14 cellular contexts compared by ENCODE assay signal in the genomic region with DNA sequence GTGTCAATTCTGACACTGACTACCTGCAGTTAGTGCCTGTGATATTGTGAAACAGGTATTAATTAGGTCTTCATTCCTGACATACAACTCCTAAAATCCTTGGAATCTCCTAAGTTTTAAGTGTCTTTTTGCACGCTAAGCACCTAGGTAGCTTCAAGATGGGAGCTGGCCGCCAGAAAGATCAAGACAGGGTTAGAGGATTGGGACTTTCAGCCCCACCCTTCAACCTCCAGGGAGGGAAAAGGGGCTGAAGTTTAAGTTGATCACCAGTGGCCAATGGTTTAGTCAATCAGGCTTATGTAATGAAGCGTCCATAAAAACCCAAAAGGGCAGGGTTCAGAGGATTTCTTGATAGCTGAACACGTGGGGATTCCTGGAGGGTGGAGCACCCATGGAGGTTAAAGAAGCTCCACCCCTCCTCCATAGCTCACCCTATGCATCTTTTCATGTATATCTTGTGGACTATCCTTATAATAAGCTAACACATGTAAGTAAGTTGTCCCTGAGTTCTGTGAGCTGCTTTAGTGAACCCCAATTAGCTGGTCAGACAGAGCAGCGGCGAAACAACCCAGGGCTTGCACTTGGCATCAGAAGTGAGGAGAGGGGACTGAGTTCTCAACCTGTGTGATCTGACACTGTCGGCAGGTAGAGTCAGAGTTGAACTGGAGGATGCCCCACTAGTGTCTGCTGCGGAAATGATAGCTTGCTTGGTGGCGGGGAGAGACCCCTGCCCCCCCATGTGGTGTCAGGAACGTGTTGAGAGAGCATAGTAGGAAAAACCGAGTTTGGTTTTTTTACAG. TPM values are rescaled to one million over a fixed set of nuclear protein-coding genes. Genes with fewer than 3 reads are reported as not detected.
A peak's percentile ranks its signal among the peaks of the same experiment; 100 is the strongest.
DNase-seq lines count a peak whose midpoint lies in the region; ATAC-seq and TF ChIP-seq lines count a peak whose summit lies in the region.
"Had no signal": no experiment of that assay in that cellular context is flagged by ENCODE, and none has a peak within 500 bp of the region (broad histone marks: within the 10 kb centered on the region; RNA-seq: fewer than 3 reads in every experiment).

No MANE protein-coding gene starts in this region.

- no peak for TF ChIP-seq POLR2A in Peyer's patch (IDR thresholded peaks at IDR 0.05)
- TF ChIP-seq POLR2A in sigmoid colon (IDR thresholded peaks at IDR 0.05) = no peak

- H3K27me3 ChIP-seq in CD8-positive, alpha-beta memory T cell (ENCODE audit: insufficient read depth, low read length, poor library complexity, severe bottlenecking) = no peaks in the 10 kb centered on the region
- H3K27me3 ChIP-seq in Peyer's patch (no peaks in the 10 kb centered on the region), iPS-20b (ENCODE audit: insufficient read depth, low read length) (no peaks in the 10 kb centered on the region), sigmoid colon (no peaks in the 10 kb centered on the region)
- H3K27me3 ChIP-seq: gastrocnemius medialis had no signal

- no peak for DNase-seq in CD8-positive, alpha-beta memory T cell
- DNase-seq in Peyer's patch (peak; percentile 12 to 74 (median 59)), sigmoid colon (peak; percentile 18), CD1c-positive myeloid dendritic cell (ENCODE audit: extremely low spot score) (no peak)
- no peak for DNase-seq in activated CD4-positive, alpha-beta T cell treated with anti-CD3 and anti-CD28 coated beads, Interleukin-2, amount 50 U/mL, for 1 hour
- DNase-seq: activated CD8-positive, alpha-beta memory T cell treated with anti-CD3 and anti-CD28 coated beads for 24 hours; DMS79 treated with DMSO at 0.1 percent for 48 hours; gastrocnemius medialis; KG1; NCI-H1048; T-cell had no signal

- H3K9me3 Mint-ChIP-seq in CD8-positive, alpha-beta memory T cell = no peaks in the 10 kb centered on the region
- H3K9me3 Mint-ChIP-seq: T-cell had no signal

- peak overlapping the region; percentile 48; the same call in 1 of the 2 replicates for H3K9ac ChIP-seq in iPS-20b (ENCODE audit: low read depth, low read length)

- no peaks in the 10 kb centered on the region for H3K36me3 ChIP-seq in CD8-positive, alpha-beta memory T cell (ENCODE audit: insufficient read depth, low read length)
- no peaks in the 10 kb centered on the region for H3K36me3 ChIP-seq in Peyer's patch
- no peaks in the 10 kb centered on the region for H3K36me3 ChIP-seq in iPS-20b (ENCODE audit: insufficient read depth, low read depth, low read length)
- H3K36me3 ChIP-seq in sigmoid colon = no peaks in the 10 kb centered on the region
- H3K36me3 ChIP-seq: gastrocnemius medialis had no signal

- POLR2A ChIA-PET in CD8-positive, alpha-beta memory T cell (lab: Charles Lee) = interaction anchor here (0.6 to 1.9 kb wide), 2 partner anchors 47 to 149 kb away, joined by 3 to 5 read pairs; no protein-coding TSS in a partner anchor

- no peak for ATAC-seq in HG03280 (IDR thresholded peaks at IDR 0.05; ENCODE audit: unreplicated experiment)
- ATAC-seq: gastrocnemius medialis, T-cell had no signal

- 32 to 66% methylated on average over 11 of the region's 11 CpGs for WGBS in sigmoid colon, 2 donors

- H3K27ac Mint-ChIP-seq in CD8-positive, alpha-beta memory T cell = peak overlapping the region in 7 of 8 donors; percentile 25 to 87 (median 64)

- no peaks in the 10 kb centered on the region for H3K9me3 ChIP-seq in CD8-positive, alpha-beta memory T cell (ENCODE audit: low read length)
- no peaks in the 10 kb centered on the region for H3K9me3 ChIP-seq in Peyer's patch
- no peaks in the 10 kb centered on the region for H3K9me3 ChIP-seq in iPS-20b (ENCODE audit: insufficient read depth, low read depth, low read length)
- no peaks in the 10 kb centered on the region for H3K9me3 ChIP-seq in sigmoid colon
- H3K9me3 ChIP-seq: gastrocnemius medialis had no signal

- no peak overlapping the region for H3K4me3 ChIP-seq in CD8-positive, alpha-beta memory T cell (ENCODE audit: low read length)
- H3K4me3 ChIP-seq in Peyer's patch (no peak overlapping the region), iPS-20b (ENCODE audit: low read length) (no peak overlapping the region), sigmoid colon (no peak overlapping the region)
- H3K4me3 ChIP-seq: gastrocnemius medialis had no signal

- TF ChIP-seq CTCF in Peyer's patch (IDR thresholded peaks at IDR 0.05) = no peak
- TF ChIP-seq CTCF in sigmoid colon (IDR thresholded peaks at IDR 0.05) = no peak

- CTCF ChIA-PET in CD8-positive, alpha-beta memory T cell (lab: Charles Lee) = interaction anchor here (0.8 to 2.0 kb wide), 5 partner anchors 53 to 256 kb away, joined by 3 to 7 read pairs (median 3); a partner anchor contains a TSS

- H3K4me1 ChIP-seq in CD8-positive, alpha-beta memory T cell (ENCODE audit: insufficient read depth, low read length) = peaks cover 70% of the 10 kb centered on the region
- H3K4me1 ChIP-seq in Peyer's patch (peaks cover 15 to 68% (median 62%) of the 10 kb centered on the region in 4 donors), iPS-20b (ENCODE audit: insufficient read depth, low read length) (peaks cover 5% of the 10 kb centered on the region; the same call in 1 of the 2 replicates), sigmoid colon (peaks cover 0 to 58% (median 41%) of the 10 kb centered on the region in 4 donors)

- no peak for TF ChIP-seq EP300 in sigmoid colon (IDR thresholded peaks at IDR 0.05)

- no peak overlapping the region for H3K27ac ChIP-seq in CD8-positive, alpha-beta memory T cell (ENCODE audit: low read depth, low read length)
- H3K27ac ChIP-seq in Peyer's patch = peak overlapping the region in 3 of 4 donors; percentile 61 to 92 (median 80)
- H3K27ac ChIP-seq in iPS-20b (ENCODE audit: low read length) = peak overlapping the region; percentile 27
- no peak overlapping the region for H3K27ac ChIP-seq in sigmoid colon
- H3K27ac ChIP-seq: C4-2B, gastrocnemius medialis had no signal

- H3K36me3 Mint-ChIP-seq in CD8-positive, alpha-beta memory T cell = no peaks in the 10 kb centered on the region
- H3K36me3 Mint-ChIP-seq: T-cell had no signal

- peak overlapping the region in 2 of 7 donors; percentile 22 to 24 for H3K4me3 Mint-ChIP-seq in CD8-positive, alpha-beta memory T cell
- H3K4me3 Mint-ChIP-seq: T-cell had no signal

- intact Hi-C loops in sigmoid colon (cut with DNase I) = no loop called here

- H3K27me3 Mint-ChIP-seq in CD8-positive, alpha-beta memory T cell = no peaks in the 10 kb centered on the region
- H3K27me3 Mint-ChIP-seq: T-cell had no signal

- H3K4me1 Mint-ChIP-seq in CD8-positive, alpha-beta memory T cell = peaks cover 74 to 94% (median 90%) of the 10 kb centered on the region in 3 donors

RNA-seq across cellular contexts. Expression of a gene that starts 12.8 kb away (rescaled TPM):
- 100 to 1,000 TPM; 202 to 203 TPM for total RNA-seq in CD8-positive, alpha-beta memory T cell
- 835 TPM for polyA plus RNA-seq in CD8-positive, alpha-beta memory T cell
- total RNA-seq in Peyer's patch (100 to 1,000 TPM; 105 to 163 (median 146) TPM), sigmoid colon (100 to 1,000 TPM; 307 to 378 (median 342) TPM)
- polyA plus RNA-seq in sigmoid colon = 100 to 1,000 TPM; 304 to 467 (median 403) TPM

RNA-seq across cellular contexts. Expression of a gene that starts 56.9 kb away (rescaled TPM):
- total RNA-seq in CD8-positive, alpha-beta memory T cell = 10 to 100 TPM; 15.3 to 16.8 TPM
- 2.3 TPM for polyA plus RNA-seq in CD8-positive, alpha-beta memory T cell
- total RNA-seq in Peyer's patch (10 to 100 TPM; 13.5 to 98.2 (median 26.1) TPM), sigmoid colon (10 to 100 TPM in 3 of 4 donors, 1 to 10 TPM in 1; 5.8 to 18.0 (median 14.8) TPM)
- polyA plus RNA-seq in sigmoid colon = 10 to 100 TPM in 2 of 3 donors, 1 to 10 TPM in 1; 4.8 to 18.1 (median 15.5) TPM

Comparison
In these comparisons a context has a peak if more than half of its experiments do, and no peak if none do; other contexts are left out.
1. DNase-seq: peak in Peyer's patch (3 of 3) and sigmoid colon (single experiment); none in CD8-positive, alpha-beta memory T cell (0 of 5), CD1c-positive myeloid dendritic cell (single experiment) and activated CD4-positive, alpha-beta T cell treated with anti-CD3 and anti-CD28 coated beads, Interleukin-2, amount 50 U/mL, for 1 hour (single experiment).
2. H3K27ac ChIP-seq: peak in Peyer's patch (3 of 4) and iPS-20b (single experiment); none in CD8-positive, alpha-beta memory T cell (single experiment) and sigmoid colon (0 of 4).